13 cellular contexts compared by ENCODE assay signal in the genomic region with DNA sequence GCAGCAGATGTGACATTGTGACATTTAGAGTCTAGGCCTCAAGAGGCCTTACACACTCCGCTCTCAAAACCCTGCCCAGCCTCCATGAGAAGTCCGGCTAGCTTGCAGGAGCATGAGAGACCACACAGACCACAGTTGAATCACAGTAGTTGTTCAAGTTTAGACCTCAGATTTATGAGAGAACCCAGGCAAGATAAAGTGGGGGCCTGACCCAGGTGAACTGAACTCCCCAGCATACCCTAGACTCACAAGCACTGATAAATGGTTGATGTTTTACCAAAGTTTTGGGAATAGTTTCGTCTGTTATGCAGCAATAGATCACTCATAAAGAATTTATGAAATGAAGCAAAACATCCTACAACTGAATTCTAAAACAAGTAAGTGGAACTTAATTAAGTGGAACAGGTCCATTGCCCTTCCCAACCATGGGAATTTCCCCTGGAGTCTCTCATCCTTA. TPM values are rescaled to one million over a fixed set of nuclear protein-coding genes. Genes with fewer than 3 reads are reported as not detected.
DNase-seq lines count a peak whose midpoint lies in the region; ATAC-seq, FAIRE-seq and TF ChIP-seq lines count a peak whose summit lies in the region.
"Had no signal": no experiment of that assay in that cellular context is flagged by ENCODE, and none has a peak within 500 bp of the region (broad histone marks: within the 10 kb centered on the region; RNA-seq: fewer than 3 reads in every experiment).

No MANE protein-coding gene starts in this region.

- peaks cover 2% of the 10 kb centered on the region for H3K79me2 ChIP-seq in astrocyte (ENCODE audit: insufficient read depth, low read length)

- H3K9ac ChIP-seq in astrocyte (ENCODE audit: low read length), result no peak overlapping the region

- H3K27me3 ChIP-seq in astrocyte (ENCODE audit: insufficient read depth, low read length), result no peaks in the 10 kb centered on the region
- H3K27me3 ChIP-seq: hepatocyte had no signal

- no peaks in the 10 kb centered on the region for H3K36me3 Mint-ChIP-seq in astrocyte (ENCODE audit: low read depth, unreplicated experiment)
- H3K36me3 Mint-ChIP-seq in stimulated activated naive CD8-positive, alpha-beta T cell treated with anti-CD3 and anti-CD28 coated beads, Interleukin-15, Interleukin-2, amounts not matched to agents 100 ng/mL and 50 ng/mL, for 24 hours (ENCODE audit: low read depth), result peaks cover 10% of the 10 kb centered on the region
- H3K36me3 Mint-ChIP-seq: WTC11 had no signal

- H3K9me3 Mint-ChIP-seq in astrocyte (ENCODE audit: unreplicated experiment), result peaks cover 1% of the 10 kb centered on the region
- H3K9me3 Mint-ChIP-seq in stimulated activated naive CD8-positive, alpha-beta T cell treated with anti-CD3 and anti-CD28 coated beads, Interleukin-15, Interleukin-2, amounts not matched to agents 100 ng/mL and 50 ng/mL, for 24 hours, result peaks cover 12% of the 10 kb centered on the region
- H3K9me3 Mint-ChIP-seq: WTC11 had no signal

- peak overlapping the region; percentile 41 for H3K4me3 Mint-ChIP-seq in astrocyte (ENCODE audit: unreplicated experiment)
- H3K4me3 Mint-ChIP-seq in stimulated activated naive CD8-positive, alpha-beta T cell treated with anti-CD3 and anti-CD28 coated beads, Interleukin-15, Interleukin-2, amounts not matched to agents 100 ng/mL and 50 ng/mL, for 24 hours, result peak overlapping the region; percentile 55
- H3K4me3 Mint-ChIP-seq: WTC11 had no signal

- peaks cover 11% of the 10 kb centered on the region for H3K4me1 Mint-ChIP-seq in astrocyte (ENCODE audit: low read depth, unreplicated experiment)
- H3K4me1 Mint-ChIP-seq in stimulated activated naive CD8-positive, alpha-beta T cell treated with anti-CD3 and anti-CD28 coated beads, Interleukin-15, Interleukin-2, amounts not matched to agents 100 ng/mL and 50 ng/mL, for 24 hours (ENCODE audit: low read depth), result peaks cover 32% of the 10 kb centered on the region
- H3K4me1 Mint-ChIP-seq: WTC11 had no signal

- no peak overlapping the region for H3K27ac ChIP-seq in astrocyte (ENCODE audit: low read depth, low read length)
- H3K27ac ChIP-seq: hepatocyte had no signal

- no peaks in the 10 kb centered on the region for H3K27me3 Mint-ChIP-seq in astrocyte (ENCODE audit: low read depth, unreplicated experiment)
- H3K27me3 Mint-ChIP-seq in stimulated activated naive CD8-positive, alpha-beta T cell treated with anti-CD3 and anti-CD28 coated beads, Interleukin-15, Interleukin-2, amounts not matched to agents 100 ng/mL and 50 ng/mL, for 24 hours, result no peaks in the 10 kb centered on the region

- H4K20me1 ChIP-seq in astrocyte (ENCODE audit: insufficient read depth, low read length), result no peaks in the 10 kb centered on the region

- no peak overlapping the region for H3K4me2 ChIP-seq in astrocyte (ENCODE audit: low read length)
- H3K4me2 ChIP-seq: hepatocyte had no signal

- TF ChIP-seq CTCF in astrocyte (IDR thresholded peaks at IDR 0.05; ENCODE audit: insufficient read depth, low read depth, low read length), result no peak

- ATAC-seq in HG03432 (IDR thresholded peaks at IDR 0.05; ENCODE audit: unreplicated experiment), result peak; percentile 9
- no peak for ATAC-seq in GM18520 (IDR thresholded peaks at IDR 0.05; ENCODE audit: unreplicated experiment)
- ATAC-seq: WTC11 had no signal

- H2AFZ ChIP-seq in astrocyte (ENCODE audit: low read depth, low read length), result no peak overlapping the region
- H2AFZ ChIP-seq: hepatocyte had no signal

- no peak for FAIRE-seq in astrocyte (lab: Jason Lieb, UNC)
- FAIRE-seq: G401.6 had no signal

- peak; percentile 34 for DNase-seq in activated naive CD4-positive, alpha-beta T cell treated with Interleukin-2 at 50 U/mL for 16 hours
- no peak for DNase-seq in activated naive CD4-positive, alpha-beta T cell treated with anti-CD3 and anti-CD28 coated beads, Interleukin-2, amount 50 U/mL, for 16 hours
- DNase-seq in astrocyte (ENCODE audit: low read depth), result no peak
- DNase-seq in effector CD4-positive, alpha-beta T cell, result no peak
- DNase-seq in NCI-H446 treated with DMSO at 0.1 percent for 48 hours (lab: John Stamatoyannopoulos, UW), result no peak
- DNase-seq: KG1, NCI-H2227 treated with DMSO at 0.1 percent for 48 hours had no signal

- peaks cover 14% of the 10 kb centered on the region for H3K4me1 ChIP-seq in astrocyte (ENCODE audit: insufficient read depth, low read length)

- peak overlapping the region; percentile 85 for H3K27ac Mint-ChIP-seq in astrocyte (ENCODE audit: unreplicated experiment)
- H3K27ac Mint-ChIP-seq in stimulated activated naive CD8-positive, alpha-beta T cell treated with anti-CD3 and anti-CD28 coated beads, Interleukin-15, Interleukin-2, amounts not matched to agents 100 ng/mL and 50 ng/mL, for 24 hours, result peak overlapping the region; percentile 77
- H3K27ac Mint-ChIP-seq: WTC11 had no signal

- no peaks in the 10 kb centered on the region for H3K36me3 ChIP-seq in astrocyte (ENCODE audit: insufficient read depth, low read length)

- H3K4me3 ChIP-seq in astrocyte (ENCODE audit: insufficient read depth, low read depth, low read length), result no peak overlapping the region
- H3K4me3 ChIP-seq: hepatocyte had no signal

- H3K9me3 ChIP-seq in astrocyte (ENCODE audit: insufficient read depth, low read depth, low read length), result no peaks in the 10 kb centered on the region

RNA-seq across cellular contexts. Expression of a gene that starts 4.7 kb away (rescaled TPM):
- 377 and 447 TPM in 2 replicates for total RNA-seq in astrocyte
